Comparison of ENCODE assay signal across 10 cellular contexts in the genomic region with DNA sequence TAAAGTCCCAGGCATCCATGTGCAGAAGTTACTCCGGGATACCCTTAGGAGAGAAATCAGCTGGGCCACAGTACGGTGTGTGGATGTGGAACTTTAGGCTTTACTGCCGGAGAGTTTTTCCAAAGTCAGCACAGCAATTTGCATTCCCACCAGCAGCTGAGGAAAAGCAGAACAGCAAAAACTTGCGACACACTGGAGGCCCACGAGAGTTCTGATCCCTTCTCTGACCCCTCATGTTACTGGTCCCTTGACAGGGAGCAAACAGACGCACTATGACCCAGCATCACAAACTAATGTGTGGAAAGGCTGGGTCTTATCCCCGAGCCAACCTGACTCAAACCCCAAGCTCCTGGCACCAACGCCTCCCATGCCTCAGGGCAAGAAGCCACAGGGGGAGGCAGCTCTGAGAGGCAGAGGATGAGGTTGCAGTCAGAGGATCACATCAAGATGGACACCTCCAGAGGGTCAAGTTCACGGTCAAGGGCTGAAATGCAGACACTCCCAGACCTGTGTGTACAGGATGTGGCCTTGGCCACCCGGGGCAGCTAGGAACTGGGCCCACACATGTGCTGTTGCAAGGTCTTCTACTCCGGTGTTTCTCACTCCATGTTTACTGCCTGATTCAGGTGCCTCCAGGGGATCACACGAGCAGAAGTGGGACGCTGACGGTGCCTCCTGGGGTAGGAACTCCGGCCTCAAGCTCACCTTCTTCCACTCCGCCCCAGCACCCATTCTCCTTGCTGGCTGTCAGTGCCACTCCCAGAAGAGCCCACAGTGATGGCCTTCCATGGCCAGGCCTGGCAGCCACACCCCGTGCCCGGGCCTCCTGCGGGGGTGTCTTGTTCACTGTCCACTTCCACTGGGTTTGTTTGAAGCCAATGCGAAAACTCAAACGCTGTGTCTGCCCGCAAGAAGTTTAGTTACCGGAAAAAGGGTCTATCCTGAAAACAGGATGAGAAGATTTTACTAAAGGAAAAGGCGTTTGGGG. TPM values are rescaled to one million over a fixed set of nuclear protein-coding genes. Genes with fewer than 3 reads are reported as not detected.
DNase-seq lines count a peak whose midpoint lies in the region; ATAC-seq and TF ChIP-seq lines count a peak whose summit lies in the region.
"Had no signal": no experiment of that assay in that cellular context is flagged by ENCODE, and none has a peak within 500 bp of the region (broad histone marks: within the 10 kb centered on the region; RNA-seq: fewer than 3 reads in every experiment).

No MANE protein-coding gene starts in this region.

- 86% methylated on average over 24 of the region's 24 CpGs; no CpG with 5 or more reads in 1 of the 2 donors for WGBS in transverse colon (ENCODE audit: low coverage in 1 of 2), 2 donors

- peak; percentile 21 for ATAC-seq in RWPE2 (ENCODE audit: low read depth)

- POLR2A ChIA-PET in MCF 10A (lab: Yijun Ruan, JAX), result interaction anchor here (0.8 to 1.6 kb wide), 3 partner anchors 9 to 39 kb away, joined by 3 to 6 read pairs (median 4); no protein-coding TSS in a partner anchor

- peak overlapping the region; percentile 9 for H3K27ac Mint-ChIP-seq in MCF 10A (ENCODE audit: low read depth, unreplicated experiment)

- H3K27me3 Mint-ChIP-seq in MCF 10A (ENCODE audit: insufficient read depth, unreplicated experiment), result no peaks in the 10 kb centered on the region

- BruUV-seq in MCF 10A (replicated peaks; lab: Mats Ljungman, UMichigan), result no TSS peak

- H3K4me1 Mint-ChIP-seq in MCF 10A (ENCODE audit: insufficient read depth, unreplicated experiment), result peaks cover 28% of the 10 kb centered on the region

- peaks cover 9% of the 10 kb centered on the region for H3K36me3 Mint-ChIP-seq in MCF 10A (ENCODE audit: insufficient read depth, unreplicated experiment)

- no peaks in the 10 kb centered on the region for H3K9me3 Mint-ChIP-seq in MCF 10A (ENCODE audit: unreplicated experiment)

- intact Hi-C loops in MCF 10A (cut with micrococcal nuclease), result no loop called here
- intact Hi-C loops in breast epithelium (cut with DNase I; ENCODE audit: low total_unique reads), result loop anchor here (5.0 kb wide), 1 partner anchor 1022 kb away; no protein-coding TSS in a partner anchor
- intact Hi-C loops in transverse colon (cut with DNase I; ENCODE audit: low total_unique reads), result no loop called here

- CTCF ChIA-PET in MCF 10A (lab: Yijun Ruan, JAX), result interaction anchor here (0.9 to 1.5 kb wide), 3 partner anchors 8 to 17 kb away, joined by 3 to 5 read pairs (median 3); no protein-coding TSS in a partner anchor

- H3K4me1 ChIP-seq in breast epithelium (no peaks in the 10 kb centered on the region), RWPE2 (ENCODE audit: insufficient read depth, poor library complexity, severe bottlenecking) (peaks cover 26% of the 10 kb centered on the region), transverse colon (peaks cover 11 to 50% (median 40%) of the 10 kb centered on the region in 4 donors)
- peaks cover 86% of the 10 kb centered on the region for H3K4me1 ChIP-seq in effector memory CD4-positive, alpha-beta T cell (ENCODE audit: control insufficient read depth, insufficient read depth, low read length, poor library complexity, severe bottlenecking)

- TF ChIP-seq POLR2A in breast epithelium (IDR thresholded peaks at IDR 0.05) (no peak), transverse colon (IDR thresholded peaks at IDR 0.05) (no peak)

- in situ Hi-C loops in transverse colon (cut with MboI; ENCODE audit: low pct_ligation_motif_present in 1 of 4, low pct_unique_long_range_greater_than_20kb in 1 of 4, low sequenced_read_pairs in 3 of 4), result no loop called here

- no peaks in the 10 kb centered on the region for H3K36me3 ChIP-seq in breast epithelium
- H3K36me3 ChIP-seq in RWPE2 (ENCODE audit: low read depth), result peaks cover 4% of the 10 kb centered on the region; the same call in 1 of the 2 replicates
- H3K36me3 ChIP-seq in effector memory CD4-positive, alpha-beta T cell (ENCODE audit: control insufficient read depth, insufficient read depth, low read length), result peaks cover 10% of the 10 kb centered on the region
- no peaks in the 10 kb centered on the region for H3K36me3 ChIP-seq in transverse colon

- no peaks in the 10 kb centered on the region for H3K27me3 ChIP-seq in breast epithelium
- H3K27me3 ChIP-seq in RWPE2 (ENCODE audit: insufficient read depth, poor library complexity, severe bottlenecking), result no peaks in the 10 kb centered on the region
- H3K27me3 ChIP-seq in effector memory CD4-positive, alpha-beta T cell (replicated peaks; ENCODE audit: control insufficient read depth, insufficient read depth, low read length, poor library complexity, severe bottlenecking), result no peaks in the 10 kb centered on the region
- H3K27me3 ChIP-seq in transverse colon, result no peaks in the 10 kb centered on the region

- H3K27ac ChIP-seq in breast epithelium (peak overlapping the region in 1 of 2 donors; percentile 21), RWPE2 (ENCODE audit: poor library complexity, severe bottlenecking) (no peak overlapping the region), transverse colon (peak overlapping the region in 3 of 4 donors; percentile 53 to 73 (median 67))
- H3K27ac ChIP-seq in effector memory CD4-positive, alpha-beta T cell (ENCODE audit: insufficient read depth, low read length, poor library complexity, severe bottlenecking), result peak overlapping the region; percentile 28

- DNase-seq in MCF 10A (ENCODE audit: unreplicated experiment) (peak; percentile 30), breast epithelium (ENCODE audit: low spot score in 2 of 2) (no peak), RWPE2 (ENCODE audit: low spot score) (no peak), transverse colon (peak; percentile 12), mesenteric fat pad (ENCODE audit: low spot score) (no peak), glomerular visceral epithelial cell (ENCODE audit: extremely low spot score) (no peak), NCI-H2196 (lab: John Stamatoyannopoulos, UW; ENCODE audit: unreplicated experiment) (no peak)
- DNase-seq in effector memory CD4-positive, alpha-beta T cell, result no peak
- DNase-seq: GOT3, NCI-H345 had no signal

- H3K4me3 ChIP-seq in breast epithelium (no peak overlapping the region), RWPE2 (ENCODE audit: severe bottlenecking) (no peak overlapping the region), transverse colon (no peak overlapping the region)
- H3K4me3 ChIP-seq in effector memory CD4-positive, alpha-beta T cell (ENCODE audit: insufficient read depth, low read depth, low read length, poor library complexity, severe bottlenecking), result no peak overlapping the region

- TF ChIP-seq EP300 in transverse colon (IDR thresholded peaks at IDR 0.05; ENCODE audit: low read depth), result no peak

- no peak overlapping the region for H3K4me3 Mint-ChIP-seq in MCF 10A (ENCODE audit: unreplicated experiment)

- no peak for TF ChIP-seq CTCF in MCF 10A (IDR thresholded peaks at IDR 0.05; ENCODE audit: unreplicated experiment)
- no peak for TF ChIP-seq CTCF in breast epithelium (IDR thresholded peaks at IDR 0.05)
- no peak for TF ChIP-seq CTCF in RWPE2 (IDR thresholded peaks at IDR 0.05; ENCODE audit: poor library complexity, severe bottlenecking)
- no peak for TF ChIP-seq CTCF in transverse colon (IDR thresholded peaks at IDR 0.05)

- H3K9me3 ChIP-seq in breast epithelium (no peaks in the 10 kb centered on the region), RWPE2 (ENCODE audit: severe bottlenecking) (no peaks in the 10 kb centered on the region), transverse colon (no peaks in the 10 kb centered on the region)
- no peaks in the 10 kb centered on the region for H3K9me3 ChIP-seq in effector memory CD4-positive, alpha-beta T cell (ENCODE audit: control insufficient read depth, low read length)

RNA-seq across cellular contexts. Expression of a gene that starts 38.4 kb away (rescaled TPM):
- total RNA-seq in MCF 10A (2022) (11.4 and 19.7 TPM in 2 replicates), breast epithelium (10 to 100 TPM in 2 of 3 donors, 1 to 10 TPM in 1; 5.8 to 25.9 (median 19.3) TPM), transverse colon (100 to 1,000 TPM in 1 of 4 donors, 10 to 100 TPM in 3; 29.5 to 171 (median 60.3) TPM), mesenteric fat pad (17.4 TPM)

Comparison
In these comparisons a context has a peak if more than half of its experiments do, and no peak if none do; other contexts are left out.
1. DNase-seq: peak in MCF 10A (single experiment) and transverse colon (single experiment); none in breast epithelium (0 of 2), RWPE2 (single experiment), effector memory CD4-positive, alpha-beta T cell (0 of 3), mesenteric fat pad (single experiment), glomerular visceral epithelial cell (single experiment) and NCI-H2196 (single experiment).